Comparison of ENCODE assay signal across 8 cellular contexts in genomic region chr20:63642518-63643247, GRCh38. TPM values are rescaled to one million over a fixed set of nuclear protein-coding genes. Genes with fewer than 3 reads are reported as not detected.
DNase-seq lines count a peak whose midpoint lies in the region; ATAC-seq and TF ChIP-seq lines count a peak whose summit lies in the region.

No MANE protein-coding gene starts in this region.

- no peak for DNase-seq in activated CD4-positive, alpha-beta T cell treated with anti-CD3 and anti-CD28 coated beads, Interleukin-2, amount 10 ng/mL, durations not matched to agents 24 days and 14 days
- DNase-seq in activated CD4-positive, alpha-beta T cell treated with anti-CD3 and anti-CD28 coated beads for 48 hours = no peak
- DNase-seq in WTC11 (ENCODE audit: low spot score) = peak; percentile 44
- peak; percentile 57 for DNase-seq in iPS-NIHi11 (ENCODE audit: low spot score)
- no peak for DNase-seq in activated CD4-positive, CD25-positive, alpha-beta regulatory T cell (lab: John Stamatoyannopoulos, UW)
- no peak for DNase-seq in effector CD8-positive, alpha-beta T cell (lab: John Stamatoyannopoulos, UW)
- DNase-seq in GF-D8 (lab: John Stamatoyannopoulos, UW) = no peak

- H3K4me3 ChIP-seq in subcutaneous abdominal adipose tissue (ENCODE audit: low read depth in 1 of 5, low read length in 5 of 5) = peak overlapping the region in 3 of 5 donors; percentile 60 to 67 (median 67)

- H3K9me3 ChIP-seq in subcutaneous abdominal adipose tissue (ENCODE audit: control insufficient read depth in 5 of 5, low read length in 5 of 5) = no peaks in the 10 kb centered on the region

- intact Hi-C loops in activated CD4-positive, alpha-beta T cell treated with anti-CD3 and anti-CD28 coated beads, Interleukin-2, amount 10 ng/mL, durations not matched to agents 24 days and 14 days (cut with micrococcal nuclease) = no loop called here

- CTCF ChIA-PET in WTC11 (lab: Charles Lee) = interaction anchor here (1.1 to 2.7 kb wide), 25 partner anchors 10 to 460 kb away, joined by 3 to 81 read pairs (median 7); partner anchors contain the start of genes GMEB2, HELZ2, PPDPF and PTK6

- no peak overlapping the region for H3K9ac ChIP-seq in subcutaneous abdominal adipose tissue (ENCODE audit: low read length in 5 of 5)

- ATAC-seq in WTC11 = peak; percentile 46

- H3K27me3 Mint-ChIP-seq in activated CD4-positive, alpha-beta T cell treated with anti-CD3 and anti-CD28 coated beads, Interleukin-2, amount 10 ng/mL, durations not matched to agents 24 days and 14 days = peaks cover 6% of the 10 kb centered on the region
- H3K27me3 Mint-ChIP-seq in WTC11 (ENCODE audit: low read depth) = no peaks in the 10 kb centered on the region

- peaks cover 0 to 3% (median 0%) of the 10 kb centered on the region in 5 donors for H3K27me3 ChIP-seq in subcutaneous abdominal adipose tissue (ENCODE audit: control insufficient read depth in 5 of 5, insufficient read depth in 4 of 5, low read length in 5 of 5)

- peaks cover 2% of the 10 kb centered on the region for H3K36me3 Mint-ChIP-seq in activated CD4-positive, alpha-beta T cell treated with anti-CD3 and anti-CD28 coated beads, Interleukin-2, amount 10 ng/mL, durations not matched to agents 24 days and 14 days (ENCODE audit: low read depth)
- no peaks in the 10 kb centered on the region for H3K36me3 Mint-ChIP-seq in WTC11

- no peak for TF ChIP-seq CTCF in WTC11 (IDR thresholded peaks at IDR 0.05)

- POLR2A ChIA-PET in WTC11 (lab: Charles Lee) = interaction anchor here (0.7 to 2.3 kb wide), 8 partner anchors 10 to 299 kb away, joined by 3 to 23 read pairs (median 6); partner anchors contain the start of genes GMEB2, HELZ2, RTEL1 and STMN3

- H3K27ac Mint-ChIP-seq in activated CD4-positive, alpha-beta T cell treated with anti-CD3 and anti-CD28 coated beads, Interleukin-2, amount 10 ng/mL, durations not matched to agents 24 days and 14 days = peak overlapping the region; percentile 80
- H3K27ac Mint-ChIP-seq in WTC11 = no peak overlapping the region

- H3K4me1 ChIP-seq in subcutaneous abdominal adipose tissue (ENCODE audit: control insufficient read depth in 5 of 5, insufficient read depth in 5 of 5, low read length in 5 of 5) = peaks cover 0 to 24% (median 13%) of the 10 kb centered on the region in 5 donors

- H3K4me3 Mint-ChIP-seq in activated CD4-positive, alpha-beta T cell treated with anti-CD3 and anti-CD28 coated beads, Interleukin-2, amount 10 ng/mL, durations not matched to agents 24 days and 14 days = peak overlapping the region; percentile 79
- H3K4me3 Mint-ChIP-seq in WTC11 = peak overlapping the region; percentile 72

- no peaks in the 10 kb centered on the region for H3K9me3 Mint-ChIP-seq in activated CD4-positive, alpha-beta T cell treated with anti-CD3 and anti-CD28 coated beads, Interleukin-2, amount 10 ng/mL, durations not matched to agents 24 days and 14 days
- no peaks in the 10 kb centered on the region for H3K9me3 Mint-ChIP-seq in WTC11

- no peak overlapping the region for H3K27ac ChIP-seq in subcutaneous abdominal adipose tissue (ENCODE audit: low read depth, low read length)

- H3K36me3 ChIP-seq in subcutaneous abdominal adipose tissue (ENCODE audit: control insufficient read depth in 5 of 5, insufficient read depth in 5 of 5, low read length in 5 of 5) = peaks cover 0 to 4% (median 0%) of the 10 kb centered on the region in 5 donors

- H3K4me1 Mint-ChIP-seq in activated CD4-positive, alpha-beta T cell treated with anti-CD3 and anti-CD28 coated beads, Interleukin-2, amount 10 ng/mL, durations not matched to agents 24 days and 14 days = peaks cover 20% of the 10 kb centered on the region
- H3K4me1 Mint-ChIP-seq in WTC11 = peaks cover 9% of the 10 kb centered on the region

TF ChIP-seq in WTC11, 78 proteins besides CTCF, POLR2A, EP300 and RAD21 (continues in another document):
- no peak for TF ChIP-seq CREB1 (CRISPR knock-in tag; IDR thresholded peaks at IDR 0.05)
- TF ChIP-seq MAX (CRISPR knock-in tag; IDR thresholded peaks at IDR 0.05) = 0 out of 2 replicates have a peak, but pooled peaks have one; percentile 3
- no peak for TF ChIP-seq ZNF532 (CRISPR knock-in tag; IDR thresholded peaks at IDR 0.05; ENCODE audit: borderline replicate concordance)
- no peak for TF ChIP-seq JAZF1 (CRISPR knock-in tag; IDR thresholded peaks at IDR 0.05)
- TF ChIP-seq FOXK1 (CRISPR knock-in tag; IDR thresholded peaks at IDR 0.05) = no peak
- no peak for TF ChIP-seq USF1 (CRISPR knock-in tag; IDR thresholded peaks at IDR 0.05)
- TF ChIP-seq ZNF671 (CRISPR knock-in tag; IDR thresholded peaks at IDR 0.05) = no peak

RNA-seq across cellular contexts. Expression of gene STMN3, which starts 10.5 kb away (rescaled TPM):
- total RNA-seq in activated CD4-positive, alpha-beta T cell treated with anti-CD3 and anti-CD28 coated beads, Interleukin-2, amount 10 ng/mL, durations not matched to agents 24 days and 14 days = 9.7 and 10.7 TPM in 2 replicates
- total RNA-seq in WTC11 (2021) = 53.0 to 65.6 TPM (median 53.4 TPM) in 3 replicates

RNA-seq across cellular contexts. Expression of gene RTEL1, which starts 15.4 kb away (rescaled TPM):
- 60.7 and 64.7 TPM in 2 replicates for total RNA-seq in activated CD4-positive, alpha-beta T cell treated with anti-CD3 and anti-CD28 coated beads, Interleukin-2, amount 10 ng/mL, durations not matched to agents 24 days and 14 days
- total RNA-seq in WTC11 (2021) = 39.3 to 44.9 TPM (median 40.5 TPM) in 3 replicates

RNA-seq across cellular contexts. Expression of gene GMEB2, which starts 15.8 kb away (rescaled TPM):
- total RNA-seq in activated CD4-positive, alpha-beta T cell treated with anti-CD3 and anti-CD28 coated beads, Interleukin-2, amount 10 ng/mL, durations not matched to agents 24 days and 14 days = 13.9 and 14.1 TPM in 2 replicates
- 14.1 to 14.8 TPM (median 14.2 TPM) in 3 replicates for total RNA-seq in WTC11 (2021)

RNA-seq across cellular contexts. Expression of gene TNFRSF6B, which starts 53.8 kb away (rescaled TPM):
- total RNA-seq in activated CD4-positive, alpha-beta T cell treated with anti-CD3 and anti-CD28 coated beads, Interleukin-2, amount 10 ng/mL, durations not matched to agents 24 days and 14 days = not detected in 2 replicates
- not detected in 3 replicates for total RNA-seq in WTC11 (2021)

Comparison
In these comparisons a context has a peak if more than half of its experiments do, and no peak if none do; other contexts are left out.
1. DNase-seq: peak in WTC11 (single experiment) and iPS-NIHi11 (single experiment); none in activated CD4-positive, alpha-beta T cell treated with anti-CD3 and anti-CD28 coated beads, Interleukin-2, amount 10 ng/mL, durations not matched to agents 24 days and 14 days (single experiment), activated CD4-positive, alpha-beta T cell treated with anti-CD3 and anti-CD28 coated beads for 48 hours (single experiment), activated CD4-positive, CD25-positive, alpha-beta regulatory T cell (0 of 4), effector CD8-positive, alpha-beta T cell (single experiment) and GF-D8 (single experiment).